In genomic region chr7:124720195-124720594, GRCh38 we compare ENCODE assay signal across 22 cellular contexts. TPM values are rescaled to one million over a fixed set of nuclear protein-coding genes. Genes with fewer than 3 reads are reported as not detected.
DNase-seq lines count a peak whose midpoint lies in the region; ATAC-seq, FAIRE-seq and TF ChIP-seq lines count a peak whose summit lies in the region.
"Had no signal": no experiment of that assay in that cellular context is flagged by ENCODE, and none has a peak within 500 bp of the region (broad histone marks: within the 10 kb centered on the region; RNA-seq: fewer than 3 reads in every experiment).

No MANE protein-coding gene starts in this region.

- no peak for TF ChIP-seq RAD21 in HepG2 (CRISPR knock-in tag; IDR thresholded peaks at IDR 0.05)

- TF ChIP-seq POLR2A in HepG2 (IDR thresholded peaks at IDR 0.05; ENCODE audit: insufficient read depth in 1 of 2, low read depth in 2 of 2, low read length in 2 of 2) (no peak), right lobe of liver (IDR thresholded peaks at IDR 0.05) (no peak)

- H3K9ac ChIP-seq in HepG2 (ENCODE audit: insufficient read depth, low read depth, low read length): no peak overlapping the region
- no peak overlapping the region for H3K9ac ChIP-seq in astrocyte (ENCODE audit: low read length)
- H3K9ac ChIP-seq: parathyroid adenoma had no signal

- peaks cover 24% of the 10 kb centered on the region for H3K4me1 ChIP-seq in HepG2 (ENCODE audit: insufficient read depth, low read length)
- peaks cover 0 to 42% (median 7%) of the 10 kb centered on the region in 4 donors for H3K4me1 ChIP-seq in right lobe of liver
- H3K4me1 ChIP-seq in astrocyte (ENCODE audit: insufficient read depth, low read length): no peaks in the 10 kb centered on the region
- H3K4me1 ChIP-seq in foreskin keratinocyte: peaks cover 7% of the 10 kb centered on the region
- H3K4me1 ChIP-seq: parathyroid adenoma, upper lobe of left lung had no signal

- DNase-seq in HepG2 (ENCODE audit: low spot score) (peak; percentile 40), right lobe of liver (no peak), astrocyte (ENCODE audit: low read depth) (peak; percentile 55), foreskin keratinocyte (peak; percentile 75 to 84), left colon (no peak), NCI-H1436 treated with DMSO at 0.1 percent for 48 hours (lab: John Stamatoyannopoulos, UW) (no peak)
- DNase-seq: activated CD4-positive, alpha-beta memory T cell treated with anti-CD3 and anti-CD28 coated beads for 36 hours; cortex of kidney; GDM1; NCI-H1092 treated with DMSO at 0.1 percent for 48 hours; upper lobe of left lung had no signal

- H3K36me3 ChIP-seq in HepG2 (replicated peaks in 1 of 2; ENCODE audit: control insufficient read depth in 1 of 2, insufficient read depth in 2 of 2, low read length in 2 of 2) (no peaks in the 10 kb centered on the region), right lobe of liver (no peaks in the 10 kb centered on the region), astrocyte (ENCODE audit: insufficient read depth, low read length) (no peaks in the 10 kb centered on the region)
- H3K36me3 ChIP-seq: HAP-1, SJSA1, upper lobe of left lung had no signal

- peaks cover 21% of the 10 kb centered on the region for H3K4me1 Mint-ChIP-seq in astrocyte (ENCODE audit: low read depth, unreplicated experiment)
- H3K4me1 Mint-ChIP-seq: stimulated activated effector memory CD8-positive, alpha-beta T cell treated with anti-CD3 and anti-CD28 coated beads, Interleukin-12 subunit alpha, Interleukin-12 subunit beta, amount 100 ng/mL, for 72 hours had no signal

- BruUV-seq in HepG2 (replicated peaks; lab: Mats Ljungman, UMichigan): no TSS peak

- H3K27me3 ChIP-seq in HepG2 (ENCODE audit: control insufficient read depth in 1 of 2, insufficient read depth in 2 of 2, low read length in 2 of 2) (no peaks in the 10 kb centered on the region), right lobe of liver (no peaks in the 10 kb centered on the region), astrocyte (ENCODE audit: insufficient read depth, low read length) (no peaks in the 10 kb centered on the region), foreskin keratinocyte (no peaks in the 10 kb centered on the region)
- H3K27me3 ChIP-seq: SJSA1, upper lobe of left lung had no signal

- no peaks in the 10 kb centered on the region for H3K27me3 Mint-ChIP-seq in astrocyte (ENCODE audit: low read depth, unreplicated experiment)
- H3K27me3 Mint-ChIP-seq: activated CD4-positive, alpha-beta memory T cell treated with anti-CD3 and anti-CD28 coated beads for 36 hours had no signal

- in situ Hi-C loops in HepG2 (cut with HindIII; ENCODE audit: extremely low pct_ligation_motif_present, low pct_unique_long_range_greater_than_20kb): no loop called here

- H4K20me1 ChIP-seq in HepG2 (ENCODE audit: insufficient read depth, low read length) (no peaks in the 10 kb centered on the region), astrocyte (ENCODE audit: insufficient read depth, low read length) (no peaks in the 10 kb centered on the region)

- TF ChIP-seq CTCF in HepG2 (CRISPR knock-in tag; IDR thresholded peaks at IDR 0.05): no peak
- TF ChIP-seq CTCF in right lobe of liver (IDR thresholded peaks at IDR 0.05): no peak
- no peak for TF ChIP-seq CTCF in astrocyte (IDR thresholded peaks at IDR 0.05; ENCODE audit: insufficient read depth, low read depth, low read length)
- no peak for TF ChIP-seq CTCF in foreskin keratinocyte (conservative IDR thresholded peaks at IDR 0.05)

- intact Hi-C loops in HepG2 (cut with micrococcal nuclease; ENCODE audit: unreplicated experiment) (no loop called here), right lobe of liver (cut with DNase I) (no loop called here), left colon (cut with DNase I, micrococcal nuclease) (no loop called here)

- no peaks in the 10 kb centered on the region for H3K79me2 ChIP-seq in HepG2 (ENCODE audit: insufficient read depth, low read length)
- H3K79me2 ChIP-seq in astrocyte (ENCODE audit: insufficient read depth, low read length): no peaks in the 10 kb centered on the region
- H3K79me2 ChIP-seq: parathyroid adenoma had no signal

- FAIRE-seq in HepG2 (lab: Jason Lieb, UNC): no peak
- FAIRE-seq in astrocyte (lab: Jason Lieb, UNC): peak; percentile 13
- FAIRE-seq: GM12892 had no signal

- H3K27ac ChIP-seq in HepG2 (ENCODE audit: extremely low read length, insufficient read depth, low read length): no peak overlapping the region
- H3K27ac ChIP-seq in right lobe of liver: no peak overlapping the region
- H3K27ac ChIP-seq in astrocyte (ENCODE audit: low read depth, low read length): no peak overlapping the region
- no peak overlapping the region for H3K27ac ChIP-seq in foreskin keratinocyte
- H3K27ac ChIP-seq: parathyroid adenoma, SJSA1, upper lobe of left lung had no signal

- no peaks in the 10 kb centered on the region for H3K36me3 Mint-ChIP-seq in astrocyte (ENCODE audit: low read depth, unreplicated experiment)
- H3K36me3 Mint-ChIP-seq: activated CD4-positive, alpha-beta memory T cell treated with anti-CD3 and anti-CD28 coated beads for 36 hours; stimulated activated effector memory CD8-positive, alpha-beta T cell treated with anti-CD3 and anti-CD28 coated beads, Interleukin-12 subunit alpha, Interleukin-12 subunit beta, amount 100 ng/mL, for 72 hours had no signal

- H3K4me3 Mint-ChIP-seq in astrocyte (ENCODE audit: unreplicated experiment): no peak overlapping the region
- H3K4me3 Mint-ChIP-seq: activated CD4-positive, alpha-beta memory T cell treated with anti-CD3 and anti-CD28 coated beads for 36 hours; stimulated activated effector memory CD8-positive, alpha-beta T cell treated with anti-CD3 and anti-CD28 coated beads, Interleukin-12 subunit alpha, Interleukin-12 subunit beta, amount 100 ng/mL, for 72 hours had no signal

- H3K4me3 ChIP-seq in HepG2 (replicated peaks in 1 of 3; ENCODE audit: insufficient read depth in 1 of 3, low read depth in 2 of 3, low read length in 3 of 3): no peak overlapping the region
- no peak overlapping the region for H3K4me3 ChIP-seq in right lobe of liver
- H3K4me3 ChIP-seq in astrocyte (ENCODE audit: insufficient read depth, low read depth, low read length): no peak overlapping the region
- H3K4me3 ChIP-seq: HAP-1, SJSA1, smooth muscle cell, upper lobe of left lung had no signal

- H3K9me3 Mint-ChIP-seq in astrocyte (ENCODE audit: unreplicated experiment): no peaks in the 10 kb centered on the region
- H3K9me3 Mint-ChIP-seq: stimulated activated effector memory CD8-positive, alpha-beta T cell treated with anti-CD3 and anti-CD28 coated beads, Interleukin-12 subunit alpha, Interleukin-12 subunit beta, amount 100 ng/mL, for 72 hours had no signal

- ATAC-seq in HepG2: no peak
- no peak for ATAC-seq in right lobe of liver
- peak; percentile 37 for ATAC-seq in foreskin keratinocyte
- ATAC-seq in activated CD4-positive, CD25-positive, alpha-beta regulatory T cell treated with anti-CD3 and anti-CD28 coated beads, Interleukin-2, amount 50 U/mL, for 24 hours: no peak
- no peak for ATAC-seq in HG03460 (IDR thresholded peaks at IDR 0.05; ENCODE audit: unreplicated experiment)
- no peak for ATAC-seq in left colon
- ATAC-seq: esophagus mucosa; left lobe of liver; stimulated activated effector memory CD8-positive, alpha-beta T cell treated with anti-CD3 and anti-CD28 coated beads, Interleukin-12 subunit alpha, Interleukin-12 subunit beta, amount 100 ng/mL, for 72 hours had no signal

- no peak overlapping the region for H3K27ac Mint-ChIP-seq in astrocyte (ENCODE audit: unreplicated experiment)
- H3K27ac Mint-ChIP-seq: activated CD4-positive, alpha-beta memory T cell treated with anti-CD3 and anti-CD28 coated beads for 36 hours; stimulated activated effector memory CD8-positive, alpha-beta T cell treated with anti-CD3 and anti-CD28 coated beads, Interleukin-12 subunit alpha, Interleukin-12 subunit beta, amount 100 ng/mL, for 72 hours had no signal

- POLR2A ChIA-PET in HepG2 (lab: Yijun Ruan, JAX): no interaction called here

- CTCF ChIA-PET in HepG2 (lab: Yijun Ruan, JAX; ENCODE audit: low intra/inter-chr PET ratio, low total read pairs): no interaction called here

- H3K9me3 ChIP-seq in HepG2 (ENCODE audit: low read length) (no peaks in the 10 kb centered on the region), right lobe of liver (no peaks in the 10 kb centered on the region), astrocyte (ENCODE audit: insufficient read depth, low read depth, low read length) (no peaks in the 10 kb centered on the region)
- H3K9me3 ChIP-seq: HAP-1, SJSA1, upper lobe of left lung had no signal

- no peak overlapping the region for H3K4me2 ChIP-seq in HepG2 (ENCODE audit: low read depth, low read length)
- no peak overlapping the region for H3K4me2 ChIP-seq in astrocyte (ENCODE audit: low read length)
- H3K4me2 ChIP-seq: smooth muscle cell had no signal

- 5% methylated on average over 1 of the region's 1 CpG for WGBS in HepG2 (ENCODE audit: low lambda C conversion rate)
- 75% methylated on average over 1 of the region's 1 CpG for WGBS in right lobe of liver (ENCODE audit: insufficient coverage, low coverage, low lambda C conversion rate, missing lambda C conversion rate)

- no peak overlapping the region for H2AFZ ChIP-seq in HepG2 (ENCODE audit: low read length)
- no peak overlapping the region for H2AFZ ChIP-seq in astrocyte (ENCODE audit: low read depth, low read length)
- H2AFZ ChIP-seq: parathyroid adenoma had no signal

- TF ChIP-seq EP300 in HepG2 (IDR thresholded peaks at IDR 0.05; ENCODE audit: low read depth in 2 of 2, low read length in 2 of 2): no peak
- TF ChIP-seq EP300 in HepG2 (CRISPR knock-in tag; IDR thresholded peaks at IDR 0.05; ENCODE audit: borderline replicate concordance): no peak

RNA-seq across cellular contexts. Expression of gene GPR37, which starts 45.4 kb away (rescaled TPM):
- total RNA-seq in HepG2 (2016; rRNA removed; fragmentation: Illumina TruSeq; extraction: Trizol) (not detected in 2 replicates), right lobe of liver (10 to 100 TPM in 5 of 6 experiments, 1 to 10 TPM in 1; 8.9 to 16.0 (median 14.3) TPM), astrocyte (9.0 and 9.8 TPM in 2 replicates), foreskin keratinocyte (1.4 and 1.6 TPM in 2 replicates), left colon (under 1 TPM; 0.61 to 0.95 TPM)
- total RNA-seq in HepG2 (2016; cell fraction: cytosol; rRNA removed; fragmentation: Illumina TruSeq; extraction: Trizol; ENCODE audit: low read depth): not detected in 2 replicates
- not detected in 2 replicates for total RNA-seq in HepG2 (2016; cell fraction: insoluble cytoplasmic fraction; rRNA removed; fragmentation: Illumina TruSeq; extraction: Trizol)
- total RNA-seq in HepG2 (2016; cell fraction: membrane; rRNA removed; fragmentation: Illumina TruSeq; extraction: Trizol): not detected in 2 replicates
- not detected in 2 replicates for total RNA-seq in HepG2 (2016; cell fraction: nucleus; rRNA removed; fragmentation: Illumina TruSeq; extraction: Trizol)
- polyA plus RNA-seq in HepG2 (2011; rRNA removed) (not detected in 2 replicates), foreskin keratinocyte (0.38 and 0.74 TPM in 2 replicates)
- not detected in 2 replicates for polyA plus RNA-seq in HepG2 (2011; cell fraction: cytosol; rRNA removed)
- polyA plus RNA-seq in HepG2 (2011; cell fraction: nucleus; rRNA removed): 0.03 TPM in 1 of 2 replicates, not detected in the other
- polyA plus RNA-seq in HepG2 (2012): not detected in 2 replicates
- not detected in 2 replicates for polyA plus RNA-seq in HepG2 (2016; cell fraction: cytosol; fragmentation: Illumina TruSeq; extraction: Trizol; ENCODE audit: low read depth)
- not detected in 2 replicates for polyA plus RNA-seq in HepG2 (2016; cell fraction: insoluble cytoplasmic fraction; fragmentation: Illumina TruSeq; extraction: Trizol; ENCODE audit: low read depth)
- polyA plus RNA-seq in HepG2 (2016; cell fraction: membrane; fragmentation: Illumina TruSeq; extraction: Trizol; ENCODE audit: low read depth): not detected in 2 replicates
- not detected in 2 replicates for polyA plus RNA-seq in HepG2 (2016; cell fraction: nucleus; fragmentation: Illumina TruSeq; extraction: Trizol; ENCODE audit: insufficient read depth, low read depth)
- polyA minus RNA-seq in HepG2 (2011; rRNA and poly(A)+ RNA removed; ENCODE audit: low replicate concordance): 0.61 TPM in 1 of 2 replicates, not detected in the other
- polyA minus RNA-seq in HepG2 (2011; cell fraction: cytosol; rRNA and poly(A)+ RNA removed): not detected in 2 replicates
- polyA minus RNA-seq in HepG2 (2011; cell fraction: nucleus; rRNA and poly(A)+ RNA removed): not detected in 2 replicates
- total RNA-seq: OCI-LY7, SJSA1 had no signal

Comparison
In these comparisons a context has a peak if more than half of its experiments do, and no peak if none do; other contexts are left out.
1. DNase-seq: peak in HepG2 (single experiment), astrocyte (single experiment) and foreskin keratinocyte (2 of 2); none in right lobe of liver (0 of 3), left colon (0 of 2) and NCI-H1436 treated with DMSO at 0.1 percent for 48 hours (single experiment).